ENCODE assay signal across 8 cellular contexts in genomic region chr10:27742195-27742925, GRCh38. TPM values are rescaled to one million over a fixed set of nuclear protein-coding genes. Genes with fewer than 3 reads are reported as not detected.
DNase-seq lines count a peak whose midpoint lies in the region; ATAC-seq and TF ChIP-seq lines count a peak whose summit lies in the region.

No MANE protein-coding gene starts in this region.

- peak; percentile 96 for ATAC-seq in GM21723 (IDR thresholded peaks at IDR 0.05; ENCODE audit: unreplicated experiment)

- H3K27me3 ChIP-seq in KMS-11 (ENCODE audit: insufficient read depth, low read depth) (peaks cover 9% of the 10 kb centered on the region; the same call in 1 of the 2 replicates), hepatocyte (peaks cover 95% of the 10 kb centered on the region), rectal smooth muscle tissue (ENCODE audit: control insufficient read depth, insufficient read depth, low read length) (peaks cover 37% of the 10 kb centered on the region), uterus (peaks cover 16% of the 10 kb centered on the region in 2 donors)

- no peaks in the 10 kb centered on the region for H4K20me1 ChIP-seq in KMS-11 (ENCODE audit: insufficient read depth)
- no peaks in the 10 kb centered on the region for H4K20me1 ChIP-seq in hepatocyte (ENCODE audit: insufficient read depth, poor library complexity, severe bottlenecking)

- DNase-seq in EH (ENCODE audit: low read depth) (peak; percentile 90), T-helper 1 cell (peak; percentile 46 to 91 (median 64)), anterior cingulate cortex (lab: John Stamatoyannopoulos, UW) (peak in 39 of 58 donors; percentile 15 to 73 (median 47)), hepatocyte (ENCODE audit: low spot score) (peak; percentile 93), uterus (peak; percentile 72 to 87)

- H3K27ac ChIP-seq in KMS-11 (peak overlapping the region; percentile 87), hepatocyte (peak overlapping the region; percentile 47), rectal smooth muscle tissue (ENCODE audit: low read depth, low read length) (peak overlapping the region; percentile 64), uterus (peak overlapping the region; percentile 85 to 89)

- intact Hi-C loops in uterus (cut with DNase I; ENCODE audit: low total_unique reads), result loop anchor here (5.0 kb wide), 1 partner anchor 500 kb away; no protein-coding TSS in a partner anchor

- H2AFZ ChIP-seq in KMS-11 (ENCODE audit: low read depth) (peak overlapping the region; percentile 100), hepatocyte (peak overlapping the region; percentile 91)

- TF ChIP-seq CTCF in KMS-11 (conservative IDR thresholded peaks at IDR 0.05; ENCODE audit: low read depth, low read length) (peak; percentile 70), hepatocyte (IDR thresholded peaks at IDR 0.05; ENCODE audit: poor library complexity) (peak; percentile 74), uterus (IDR thresholded peaks at IDR 0.05) (peak; percentile 62 to 94 (median 82))

- under 1% methylated on average over 63 of the region's 71 CpGs for WGBS in hepatocyte (ENCODE audit: low lambda C conversion rate, missing lambda C conversion rate)

- peak in 1 of 2 donors; percentile 20 for TF ChIP-seq POLR2A in uterus (IDR thresholded peaks at IDR 0.05)

- H3K36me3 ChIP-seq in KMS-11 (ENCODE audit: insufficient read depth) (no peaks in the 10 kb centered on the region), hepatocyte (replicated peaks; ENCODE audit: insufficient read depth, low read depth) (no peaks in the 10 kb centered on the region), rectal smooth muscle tissue (ENCODE audit: control insufficient read depth, insufficient read depth, low read length) (no peaks in the 10 kb centered on the region), uterus (no peaks in the 10 kb centered on the region)

- no peaks in the 10 kb centered on the region for H3K9me2 ChIP-seq in hepatocyte (replicated peaks; ENCODE audit: insufficient read depth)

- H3K79me2 ChIP-seq in KMS-11 (ENCODE audit: insufficient read depth, low read depth) (no peaks in the 10 kb centered on the region), hepatocyte (no peaks in the 10 kb centered on the region)

- H3K4me1 ChIP-seq in KMS-11 (ENCODE audit: low read depth, poor library complexity, severe bottlenecking) (peaks cover 6% of the 10 kb centered on the region), hepatocyte (ENCODE audit: insufficient read depth) (peaks cover 39% of the 10 kb centered on the region), rectal smooth muscle tissue (ENCODE audit: control insufficient read depth, insufficient read depth, low read length) (peaks cover 5% of the 10 kb centered on the region), uterus (peaks cover 4 to 21% of the 10 kb centered on the region in 2 donors)

- no peak overlapping the region for H3K4me3 ChIP-seq in KMS-11 (IDR thresholded peaks at IDR 0.05; ENCODE audit: insufficient read depth, low read depth, low read length)
- H3K4me3 ChIP-seq in hepatocyte, result peak overlapping the region; percentile 50
- peak overlapping the region; percentile 59 for H3K4me3 ChIP-seq in rectal smooth muscle tissue (ENCODE audit: low read length)
- H3K4me3 ChIP-seq in uterus, result peak overlapping the region; percentile 37 to 62

- H3K9ac ChIP-seq in KMS-11 (peak overlapping the region; percentile 86), rectal smooth muscle tissue (ENCODE audit: low read length) (no peak overlapping the region)

- H3K9me3 ChIP-seq in hepatocyte (ENCODE audit: low read depth), result no peaks in the 10 kb centered on the region
- no peaks in the 10 kb centered on the region for H3K9me3 ChIP-seq in uterus

- peak overlapping the region; percentile 100 for H3K4me2 ChIP-seq in KMS-11
- peak overlapping the region; percentile 97 for H3K4me2 ChIP-seq in hepatocyte

RNA-seq across cellular contexts. Expression of gene MKX, which starts 3.3 kb away (rescaled TPM):
- total RNA-seq in hepatocyte (0.72 and 0.90 TPM in 2 replicates), uterus (1 to 10 TPM; 4.4 to 7.6 (median 5.4) TPM)
- polyA plus RNA-seq in hepatocyte, result 0.10 and 0.94 TPM in 2 replicates
